ENCODE assay signal across 16 cellular contexts in the genomic region with DNA sequence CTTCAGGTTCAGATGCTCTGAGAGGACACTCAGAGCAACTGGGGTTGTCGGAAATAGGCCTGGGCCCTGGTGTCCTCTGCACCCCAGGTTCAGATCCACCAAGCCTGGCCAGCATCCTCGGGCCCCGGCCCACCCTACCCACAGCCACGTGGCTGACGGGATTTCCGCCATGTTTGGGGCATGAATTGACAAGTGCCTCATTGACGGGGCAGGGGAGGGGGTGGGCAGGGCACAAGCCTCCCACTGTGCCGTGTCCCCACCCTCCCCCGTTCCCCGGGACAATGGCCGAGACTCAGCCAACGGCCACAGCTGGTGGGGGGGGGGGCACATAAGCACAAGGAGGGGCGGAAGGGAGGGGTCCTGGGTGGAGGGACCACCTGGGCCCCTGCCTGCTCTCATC. TPM values are rescaled to one million over a fixed set of nuclear protein-coding genes. Genes with fewer than 3 reads are reported as not detected.
DNase-seq lines count a peak whose midpoint lies in the region; ATAC-seq lines count a peak whose summit lies in the region.
"Had no signal": no experiment of that assay in that cellular context is flagged by ENCODE, and none has a peak within 500 bp of the region (broad histone marks: within the 10 kb centered on the region; RNA-seq: fewer than 3 reads in every experiment).

No MANE protein-coding gene starts in this region.

- H3K27ac ChIP-seq in caudate nucleus (ENCODE audit: low read depth, low read length) = peak overlapping the region; percentile 97

- ATAC-seq in HG02588 (IDR thresholded peaks at IDR 0.05; ENCODE audit: unreplicated experiment) = no peak
- ATAC-seq: GM12878 had no signal

- DNase-seq in Ammon's horn (ENCODE audit: low spot score) = peak; percentile 93
- DNase-seq in caudate nucleus (lab: John Stamatoyannopoulos, UW) = peak in 59 of 61 donors; percentile 14 to 93 (median 83)
- peak in 50 of 51 donors; percentile 14 to 93 (median 75) for DNase-seq in hypothalamus (lab: John Stamatoyannopoulos, UW)
- DNase-seq in occipital lobe (lab: John Stamatoyannopoulos, UW) = peak; percentile 71
- DNase-seq in SKM-1 (lab: John Stamatoyannopoulos, UW; ENCODE audit: unreplicated experiment) = no peak
- no peak for DNase-seq in SW480 (ENCODE audit: low spot score)
- no peak for DNase-seq in stimulated activated CD4-positive, alpha-beta T cell treated with anti-CD3 and anti-CD28 coated beads, Interleukin-2, amount 100 ng/mL, for 48 hours
- DNase-seq: 8988T, DND-41, KBM-7, NCI-H1436, NCI-H2081, NCI-H510A, NCI-H774 had no signal

RNA-seq across cellular contexts. Expression of gene MYRF, which starts 8.5 kb away (rescaled TPM):
- 0.94 TPM for total RNA-seq in occipital lobe

RNA-seq across cellular contexts. Expression of gene TMEM258, which starts 31.5 kb away (rescaled TPM):
- total RNA-seq in occipital lobe = 39.6 TPM

RNA-seq across cellular contexts. Expression of gene FEN1, which starts 31.8 kb away (rescaled TPM):
- total RNA-seq in occipital lobe = 13.3 TPM

RNA-seq across cellular contexts. Expression of gene FADS1, which starts 55.9 kb away (rescaled TPM):
- 85.0 TPM for total RNA-seq in occipital lobe

Comparison
In these comparisons a context has a peak if more than half of its experiments do, and no peak if none do; other contexts are left out.
1. DNase-seq: peak in Ammon's horn (single experiment), caudate nucleus (59 of 61), hypothalamus (50 of 51) and occipital lobe (single experiment); none in SKM-1 (single experiment), SW480 (single experiment) and stimulated activated CD4-positive, alpha-beta T cell treated with anti-CD3 and anti-CD28 coated beads, Interleukin-2, amount 100 ng/mL, for 48 hours (0 of 2).